23 cellular contexts compared by ENCODE assay signal in the genomic region with DNA sequence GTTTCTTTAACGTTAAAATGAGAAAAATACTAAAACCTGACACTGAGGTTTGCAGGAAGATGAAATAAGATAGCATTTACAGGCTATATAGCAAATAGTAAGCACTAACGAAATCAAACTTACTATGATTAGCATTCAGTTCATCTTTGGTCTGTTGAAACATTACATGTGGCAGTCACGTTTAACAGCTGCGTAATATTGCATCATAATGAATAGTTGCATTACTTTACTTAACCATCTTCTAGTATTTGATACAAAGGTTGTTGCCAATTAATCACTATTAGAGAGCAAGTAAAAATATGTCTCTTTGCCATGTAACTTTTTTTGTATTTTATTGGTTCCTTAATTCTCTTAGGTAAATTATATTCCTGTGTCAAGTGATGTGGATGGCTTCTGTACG.
"Had no signal": no experiment of that assay in that cellular context is flagged by ENCODE, and none has a peak within 500 bp of the region (broad histone marks: within the 10 kb centered on the region; RNA-seq: fewer than 3 reads in every experiment).

No MANE protein-coding gene starts in this region.

- H3K27me3 ChIP-seq: cardiac muscle cell had no signal

- ATAC-seq: activated T-cell treated with anti-CD3 and anti-CD28 coated beads, Interleukin-2, amount 50 U/mL, for 4 hours; T-cell had no signal

- FAIRE-seq: astrocyte had no signal

- H3K36me3 ChIP-seq: cardiac muscle cell had no signal

- DNase-seq: activated CD4-positive, alpha-beta memory T cell treated with anti-CD3 and anti-CD28 coated beads for 36 hours; activated CD4-positive, alpha-beta T cell treated with anti-CD3 and anti-CD28 coated beads, Interleukin-2, amount 10 ng/mL, durations not matched to agents 7 days and 5 days; activated CD4-positive, CD25-positive, alpha-beta regulatory T cell; activated CD8-positive, alpha-beta memory T cell treated with anti-CD3 and anti-CD28 coated beads for 24 hours; activated effector memory CD4-positive, alpha-beta T cell treated with anti-CD3 and anti-CD28 coated beads, Interleukin-2, amount 50 U/mL, for 16 hours; activated naive CD4-positive, alpha-beta T cell treated with Interleukin-2 at 50 U/mL for 16 hours; activated T-cell treated with anti-CD3 and anti-CD28 coated beads, Interleukin-2, amount 50 U/mL, for 4 hours; amygdala; MM.1S; NCI-H1105 treated with DMSO at 0.1 percent for 48 hours; NCI-H1436 treated with DMSO at 0.1 percent for 48 hours; NCI-H187; NCI-H2081; NCI-H510A treated with DMSO at 0.1 percent for 48 hours; NCI-H69; NK-92 treated with Interleukin-12 subunit alpha and Interleukin-12 subunit beta, amount 100 ng/mL, for 24 hours; SIG-M5; T-cell; T-helper 2 cell; T1000 had no signal

- H3K4me3 ChIP-seq: cardiac muscle cell had no signal

- H3K27ac ChIP-seq: cardiac muscle cell, VCaP had no signal
